ENCODE assay signal across 8 cellular contexts in the genomic region with DNA sequence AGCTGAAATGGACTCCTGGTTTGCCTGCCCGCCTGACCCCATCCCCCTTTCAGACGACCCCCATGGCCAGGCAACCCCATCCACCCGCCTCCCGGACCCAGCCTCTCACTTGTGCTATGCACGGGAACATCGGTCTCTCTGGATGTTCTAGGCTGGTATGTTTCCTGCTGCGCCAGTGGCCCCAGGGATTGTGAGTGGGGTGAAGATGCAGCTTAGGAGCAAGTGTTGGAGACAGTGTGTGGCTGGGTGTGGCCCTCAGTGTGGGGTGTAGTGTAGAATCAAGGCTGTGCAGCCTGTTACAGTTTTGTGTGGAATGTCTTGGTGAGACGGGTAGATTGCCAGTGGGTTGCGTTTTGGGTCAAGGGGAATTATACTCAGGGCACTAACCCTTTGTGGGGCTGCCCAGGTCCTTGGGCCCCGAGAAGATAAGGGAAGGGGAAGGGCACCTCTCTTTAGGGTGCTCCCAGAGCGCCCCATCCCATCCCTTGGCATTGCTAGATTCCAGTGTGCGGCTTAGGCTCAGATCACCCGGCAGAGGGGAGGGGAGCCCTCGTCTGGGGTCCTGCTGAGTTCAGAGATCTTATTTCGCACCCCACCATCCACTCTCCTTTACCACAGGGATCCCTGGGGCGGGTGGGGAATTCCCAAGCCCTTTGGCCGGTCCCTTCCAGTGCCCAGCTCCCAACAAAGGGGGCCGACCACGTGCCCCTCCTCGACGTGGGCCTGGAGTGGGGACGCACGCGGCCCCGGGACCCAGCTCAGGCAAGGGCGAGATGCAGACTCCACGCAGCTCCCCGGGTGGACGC. TPM values are rescaled to one million over a fixed set of nuclear protein-coding genes. Genes with fewer than 3 reads are reported as not detected.
DNase-seq lines count a peak whose midpoint lies in the region; ATAC-seq and TF ChIP-seq lines count a peak whose summit lies in the region.

No MANE protein-coding gene starts in this region.

- DNase-seq in heart right ventricle, result no peak
- no peak for DNase-seq in cardiac septum (ENCODE audit: low spot score)
- DNase-seq in brain microvascular endothelial cell, result no peak
- peak; percentile 73 for DNase-seq in mesenchymal stem cell
- peak in 1 of 2 donors; percentile 35 for DNase-seq in uterus
- DNase-seq in OCI-M1 (lab: John Stamatoyannopoulos, UW), result no peak
- no peak for DNase-seq in NCI-H187 treated with DMSO at 0.1 percent for 48 hours (lab: John Stamatoyannopoulos, UW)

- peak overlapping the region; percentile 97 for H4K8ac ChIP-seq in mesenchymal stem cell (ENCODE audit: low read length)

- intact Hi-C loops in heart right ventricle (cut with DNase I) (loop anchor here in 9 of 10 donors (1.0 to 10.0 kb wide), 14 partner anchors 30 to 439 kb away; no protein-coding TSS in a partner anchor), cardiac septum (cut with DNase I) (loop anchor here (1.0 to 2.0 kb wide), 4 partner anchors 161 to 438 kb away; no protein-coding TSS in a partner anchor), uterus (cut with DNase I; ENCODE audit: low total_unique reads) (loop anchor here (5.0 to 10.0 kb wide), 5 partner anchors 36 to 434 kb away; no protein-coding TSS in a partner anchor)

- no peak for TF ChIP-seq POLR2A in uterus (IDR thresholded peaks at IDR 0.05)

- H2AK5ac ChIP-seq in mesenchymal stem cell (ENCODE audit: low read length, severe bottlenecking), result peak overlapping the region; percentile 51

- peaks cover 2% of the 10 kb centered on the region for H3K79me1 ChIP-seq in mesenchymal stem cell (replicated peaks; ENCODE audit: low read length, poor library complexity, severe bottlenecking)

- ATAC-seq in heart right ventricle (no peak), GM18907 (IDR thresholded peaks at IDR 0.05; ENCODE audit: unreplicated experiment) (no peak)

- H3K27me3 ChIP-seq in heart right ventricle (peaks cover 0 to 6% (median 0%) of the 10 kb centered on the region in 7 donors), brain microvascular endothelial cell (replicated peaks) (no peaks in the 10 kb centered on the region), mesenchymal stem cell (ENCODE audit: control insufficient read depth in 1 of 2, insufficient read depth in 1 of 2, low read length in 2 of 2) (no peaks in the 10 kb centered on the region), uterus (no peaks in the 10 kb centered on the region)

- H2BK120ac ChIP-seq in mesenchymal stem cell (ENCODE audit: low read depth, low read length), result peak overlapping the region; percentile 82

- H3K4me1 ChIP-seq in heart right ventricle (peaks cover 10 to 44% (median 29%) of the 10 kb centered on the region in 9 donors), mesenchymal stem cell (ENCODE audit: control insufficient read depth, insufficient read depth, low read depth, low read length) (peaks cover 33% of the 10 kb centered on the region), uterus (peaks cover 0 to 5% of the 10 kb centered on the region in 2 donors)

- peak overlapping the region; percentile 20 to 90 for H3K4ac ChIP-seq in mesenchymal stem cell (ENCODE audit: low read depth in 1 of 2, low read length in 2 of 2)

- peak overlapping the region in 1 of 2 experiments; percentile 88 for H3K14ac ChIP-seq in mesenchymal stem cell (ENCODE audit: low read length in 2 of 2)

- TF ChIP-seq CTCF in heart right ventricle (IDR thresholded peaks at IDR 0.05) (no peak), brain microvascular endothelial cell (IDR thresholded peaks at IDR 0.05; ENCODE audit: low read depth, low read length, missing control alignments) (no peak), uterus (IDR thresholded peaks at IDR 0.05) (no peak)

- no peak overlapping the region for H2AFZ ChIP-seq in mesenchymal stem cell (ENCODE audit: low read depth, low read length)

- H3K4me2 ChIP-seq in mesenchymal stem cell (ENCODE audit: low read length, poor library complexity, severe bottlenecking), result peak overlapping the region; percentile 91

- H3K27ac ChIP-seq in heart right ventricle, result peak overlapping the region; percentile 96 to 100 (median 98)
- H3K27ac ChIP-seq in brain microvascular endothelial cell, result peak overlapping the region; percentile 97
- peak overlapping the region; percentile 48 for H3K27ac ChIP-seq in mesenchymal stem cell (ENCODE audit: low read length, poor library complexity, severe bottlenecking)
- H3K27ac ChIP-seq in uterus, result peak overlapping the region; percentile 97 to 98

- peaks cover 0 to 6% (median 0%) of the 10 kb centered on the region in 9 donors for H3K36me3 ChIP-seq in heart right ventricle
- peaks cover 9% of the 10 kb centered on the region for H3K36me3 ChIP-seq in brain microvascular endothelial cell (replicated peaks)
- H3K36me3 ChIP-seq in mesenchymal stem cell (ENCODE audit: control insufficient read depth in 1 of 2, insufficient read depth in 2 of 2, low read depth in 1 of 2, low read length in 2 of 2), result peaks cover 0 to 6% of the 10 kb centered on the region in 2 experiments
- no peaks in the 10 kb centered on the region for H3K36me3 ChIP-seq in uterus

- H4K91ac ChIP-seq in mesenchymal stem cell (ENCODE audit: low read length), result peak overlapping the region; percentile 99

- H2BK12ac ChIP-seq in mesenchymal stem cell (ENCODE audit: low read length in 2 of 2), result peak overlapping the region; percentile 88 to 96

- H3K9me3 ChIP-seq in heart right ventricle (no peaks in the 10 kb centered on the region), mesenchymal stem cell (ENCODE audit: control insufficient read depth, low read length) (no peaks in the 10 kb centered on the region), uterus (no peaks in the 10 kb centered on the region)

- peak overlapping the region; percentile 98 for H3K9ac ChIP-seq in mesenchymal stem cell (ENCODE audit: low read length)

- WGBS in heart right ventricle, 2 donors, result 24 to 27% methylated on average over 29 of the region's 29 CpGs
- WGBS in mesenchymal stem cell, result 30% methylated on average over 27 of the region's 29 CpGs

- peak overlapping the region; percentile 73 for H2BK15ac ChIP-seq in mesenchymal stem cell (ENCODE audit: low read depth, poor library complexity, severe bottlenecking)

- no peak overlapping the region for H2BK5ac ChIP-seq in mesenchymal stem cell (ENCODE audit: low read depth, low read length, poor library complexity, severe bottlenecking)

- H3K4me3 ChIP-seq in heart right ventricle, result peak overlapping the region; percentile 60 to 100 (median 96)
- peak overlapping the region; percentile 94 for H3K4me3 ChIP-seq in brain microvascular endothelial cell (ENCODE audit: low read depth, low read length)
- H3K4me3 ChIP-seq in mesenchymal stem cell (ENCODE audit: insufficient read depth in 1 of 2, low read depth in 1 of 2, low read length in 2 of 2), result peak overlapping the region; percentile 45 to 82
- peak overlapping the region; percentile 66 to 98 for H3K4me3 ChIP-seq in uterus

- H3K18ac ChIP-seq in mesenchymal stem cell (ENCODE audit: low read depth in 1 of 2, low read length in 2 of 2), result peak overlapping the region; percentile 93 to 96

- H3K23ac ChIP-seq in mesenchymal stem cell (ENCODE audit: low read length in 2 of 2), result peak overlapping the region in 1 of 2 experiments; percentile 19

- in situ Hi-C loops in brain microvascular endothelial cell (cut with HindIII; ENCODE audit: low pct_ligation_motif_present, low sequenced_read_pairs), result loop anchor here (25.0 kb wide), 1 partner anchor 164 kb away; no protein-coding TSS in a partner anchor

RNA-seq across cellular contexts. Expression of a gene that starts 4.6 kb away (rescaled TPM):
- total RNA-seq in heart right ventricle, result 10 to 100 TPM in 1 of 10 donors, 1 to 10 TPM in 9; 1.2 to 13.7 (median 5.6) TPM
- 10 to 100 TPM in 1 of 2 donors, 1 to 10 TPM in 1; 5.0 to 26.3 TPM for polyA plus RNA-seq in heart right ventricle
- total RNA-seq in cardiac septum, result 12.6 TPM
- polyA plus RNA-seq in mesenchymal stem cell (2013, experiment 1 of 2), result 26.8 TPM
- polyA plus RNA-seq in mesenchymal stem cell (2013, experiment 2 of 2), result 26.3 TPM
- 10 to 100 TPM in 2 of 4 donors, 1 to 10 TPM in 2; 1.8 to 31.0 (median 14.5) TPM for total RNA-seq in uterus

Comparison
In these comparisons a context has a peak if more than half of its experiments do, and no peak if none do; other contexts are left out.
1. H3K27ac ChIP-seq: peak in every context shown above with its lines; median percentile 98 in heart right ventricle; 98 in uterus; 97 in brain microvascular endothelial cell; 48 in mesenchymal stem cell.